In the genomic region with DNA sequence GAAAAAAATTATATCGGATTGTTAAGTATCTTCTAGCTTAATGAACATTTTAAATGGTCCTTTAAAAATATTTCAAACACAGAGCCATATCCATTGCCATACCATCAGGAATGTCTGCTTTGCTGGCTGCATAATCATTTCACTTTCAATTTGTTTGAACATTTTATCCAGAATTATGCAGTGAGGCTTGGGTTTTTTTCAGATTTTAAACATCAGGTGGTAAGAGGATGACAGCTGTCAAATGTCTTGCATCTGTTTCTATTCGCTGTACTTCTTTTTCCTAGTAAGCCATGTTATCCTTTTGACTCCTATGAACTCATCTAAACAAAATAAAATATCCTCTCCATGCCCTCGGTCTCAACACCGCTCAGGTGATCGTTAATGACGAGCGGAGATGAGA, we compare ENCODE assay signal across 8 cellular contexts. TPM values are rescaled to one million over a fixed set of nuclear protein-coding genes. Genes with fewer than 3 reads are reported as not detected.
A peak's percentile ranks its signal among the peaks of the same experiment; 100 is the strongest.
DNase-seq lines count a peak whose midpoint lies in the region; ATAC-seq and TF ChIP-seq lines count a peak whose summit lies in the region.

No MANE protein-coding gene starts in this region.

- 4 to 7% methylated on average over 7 of the region's 7 CpGs for WGBS in esophagus squamous epithelium, 2 donors

- H3K36me3 ChIP-seq in PC-9 (ENCODE audit: low read depth), result 0 out of 2 replicates have a peak, but pooled peaks cover 5% of the 10 kb centered on the region
- H3K36me3 ChIP-seq in esophagus squamous epithelium, result peaks cover 0 to 13% (median 0%) of the 10 kb centered on the region in 3 donors

- TF ChIP-seq CTCF in PC-9 (conservative IDR thresholded peaks at IDR 0.05) (no peak), esophagus squamous epithelium (IDR thresholded peaks at IDR 0.05) (no peak), retinal pigment epithelial cell (conservative IDR thresholded peaks at IDR 0.05; ENCODE audit: low read depth, low read length) (no peak)

- ATAC-seq in GM21529 (IDR thresholded peaks at IDR 0.05; ENCODE audit: unreplicated experiment), result peak; percentile 8
- ATAC-seq in GM21360 (IDR thresholded peaks at IDR 0.05; ENCODE audit: unreplicated experiment), result no peak
- no peak for ATAC-seq in HG02884 (IDR thresholded peaks at IDR 0.05; ENCODE audit: unreplicated experiment)
- ATAC-seq in GM18870 (IDR thresholded peaks at IDR 0.05; ENCODE audit: unreplicated experiment), result no peak

- H3K9me3 ChIP-seq in PC-9 (ENCODE audit: insufficient read depth, low read depth), result no peaks in the 10 kb centered on the region
- no peaks in the 10 kb centered on the region for H3K9me3 ChIP-seq in esophagus squamous epithelium

- DNase-seq in PC-9 (no peak), esophagus squamous epithelium (lab: John Stamatoyannopoulos, UW) (no peak), retinal pigment epithelial cell (ENCODE audit: low read depth) (no peak), NCI-H774 (lab: John Stamatoyannopoulos, UW) (no peak)

- peak overlapping the region; percentile 87 for H3K4me2 ChIP-seq in PC-9

- intact Hi-C loops in PC-9 (cut with micrococcal nuclease; ENCODE audit: unreplicated experiment), result no loop called here
- intact Hi-C loops in esophagus squamous epithelium (cut with DNase I), result no loop called here

- peaks cover 58% of the 10 kb centered on the region for H3K79me2 ChIP-seq in PC-9 (ENCODE audit: low read depth)

- POLR2A ChIA-PET in PC-9 (lab: Charles Lee; ENCODE audit: unreplicated experiment), result interaction anchor here (0.5 to 0.7 kb wide), 3 partner anchors 17 to 679 kb away, joined by 3 to 6 read pairs (median 4); no protein-coding TSS in a partner anchor

- no peaks in the 10 kb centered on the region for H3K9me2 ChIP-seq in PC-9 (ENCODE audit: insufficient read depth)

- 0 out of 2 replicates have a peak, but pooled peaks cover 14% of the 10 kb centered on the region for H3K4me1 ChIP-seq in PC-9 (replicated peaks; ENCODE audit: insufficient read depth)
- H3K4me1 ChIP-seq in esophagus squamous epithelium, result peaks cover 11 to 39% (median 22%) of the 10 kb centered on the region in 3 donors

- no peak for TF ChIP-seq POLR2A in esophagus squamous epithelium (IDR thresholded peaks at IDR 0.05)

- H2AFZ ChIP-seq in PC-9, result peak overlapping the region; percentile 90

- peaks cover 9% of the 10 kb centered on the region; the same call in 1 of the 2 replicates for H4K20me1 ChIP-seq in PC-9 (ENCODE audit: insufficient read depth)

- H3K27ac ChIP-seq in PC-9, result peak overlapping the region; percentile 52
- H3K27ac ChIP-seq in esophagus squamous epithelium, result peak overlapping the region; percentile 87 to 96 (median 94)

- peak overlapping the region; percentile 86 for H3K4me3 ChIP-seq in PC-9
- H3K4me3 ChIP-seq in esophagus squamous epithelium, result peak overlapping the region; percentile 85 to 99 (median 96)
- peak overlapping the region; percentile 94 for H3K4me3 ChIP-seq in retinal pigment epithelial cell (ENCODE audit: low read length)

- BruUV-seq in PC-9 (replicated peaks; lab: Mats Ljungman, UMichigan), result no TSS peak

- CTCF ChIA-PET in PC-9 (lab: Charles Lee), result interaction anchor here (0.7 kb wide), 2 partner anchors 25 to 43 kb away, joined by 3 read pairs; no protein-coding TSS in a partner anchor

- peaks cover 7% of the 10 kb centered on the region; the same call in 1 of the 2 replicates for H3F3A ChIP-seq in PC-9 (ENCODE audit: insufficient read depth, low read depth)

- H3K27me3 ChIP-seq in PC-9 (ENCODE audit: insufficient read depth, low read depth) (no peaks in the 10 kb centered on the region), esophagus squamous epithelium (no peaks in the 10 kb centered on the region)

RNA-seq across cellular contexts. Expression of gene RFC1, which starts 0.8 kb away (rescaled TPM):
- total RNA-seq in PC-9 (2021) (52.3 and 65.7 TPM in 2 replicates), esophagus squamous epithelium (10 to 100 TPM; 19.8 to 34.2 (median 25.4) TPM)

RNA-seq across cellular contexts. Expression of gene KLB, which starts 41.4 kb away (rescaled TPM):
- total RNA-seq in PC-9 (2021) (not detected in 2 replicates), esophagus squamous epithelium (under 1 TPM in 3 of 4 donors, not detected in 1; 0.34 to 0.48 (median 0.38) TPM)
